Comparison of ENCODE assay signal across 1 cellular context in the genomic region with DNA sequence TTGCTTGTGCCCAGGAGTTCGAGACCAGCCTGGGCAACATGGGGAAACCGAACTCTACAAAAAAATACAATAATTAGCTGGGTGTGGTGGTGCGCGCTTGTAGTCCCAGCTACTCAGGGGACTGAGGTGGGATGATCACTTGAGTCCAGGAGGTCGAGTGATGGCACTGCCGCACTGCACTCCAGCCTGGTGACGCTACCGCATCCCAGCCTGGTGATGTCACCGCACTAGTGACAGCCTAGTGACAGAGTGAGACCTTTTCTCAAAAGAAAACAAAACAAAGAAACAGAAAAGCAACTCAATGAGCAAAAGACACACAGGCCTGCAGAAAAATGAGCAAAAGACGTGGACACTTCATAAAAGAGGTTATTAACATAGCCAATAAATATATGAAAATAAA.
TF ChIP-seq lines count a peak whose summit lies in the region.

No MANE protein-coding gene starts in this region.

TF ChIP-seq in HepG2, 621 proteins besides CTCF, POLR2A, EP300 and RAD21:
- peak; percentile 60; the same call in 1 of the 2 replicates for TF ChIP-seq CREB1 (IDR thresholded peaks at IDR 0.05)
- no peak for TF ChIP-seq CREB1 (CRISPR knock-in tag; IDR thresholded peaks at IDR 0.05)
- TF ChIP-seq, protein P1, sequence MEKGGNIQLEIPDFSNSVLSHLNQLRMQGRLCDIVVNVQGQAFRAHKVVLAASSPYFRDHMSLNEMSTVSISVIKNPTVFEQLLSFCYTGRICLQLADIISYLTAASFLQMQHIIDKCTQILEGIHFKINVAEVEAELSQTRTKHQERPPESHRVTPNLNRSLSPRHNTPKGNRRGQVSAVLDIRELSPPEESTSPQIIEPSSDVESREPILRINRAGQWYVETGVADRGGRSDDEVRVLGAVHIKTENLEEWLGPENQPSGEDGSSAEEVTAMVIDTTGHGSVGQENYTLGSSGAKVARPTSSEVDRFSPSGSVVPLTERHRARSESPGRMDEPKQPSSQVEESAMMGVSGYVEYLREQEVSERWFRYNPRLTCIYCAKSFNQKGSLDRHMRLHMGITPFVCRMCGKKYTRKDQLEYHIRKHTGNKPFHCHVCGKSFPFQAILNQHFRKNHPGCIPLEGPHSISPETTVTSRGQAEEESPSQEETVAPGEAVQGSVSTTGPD (CRISPR knock-in tag; IDR thresholded peaks at IDR 0.05): no peak
